ENCODE assay signal across 17 cellular contexts in genomic region chr17:21251611-21252010, GRCh38. TPM values are rescaled to one million over a fixed set of nuclear protein-coding genes. Genes with fewer than 3 reads are reported as not detected.
DNase-seq lines count a peak whose midpoint lies in the region; ATAC-seq and TF ChIP-seq lines count a peak whose summit lies in the region.
"Had no signal": no experiment of that assay in that cellular context is flagged by ENCODE, and none has a peak within 500 bp of the region (broad histone marks: within the 10 kb centered on the region; RNA-seq: fewer than 3 reads in every experiment).

No MANE protein-coding gene starts in this region.

- no peak for ATAC-seq in activated T-cell treated with anti-CD3 and anti-CD28 coated beads, Interleukin-2, amount 50 U/mL, for 4 hours
- no peak for ATAC-seq in GM18867 (IDR thresholded peaks at IDR 0.05; ENCODE audit: unreplicated experiment)
- ATAC-seq: pancreas had no signal

- H3K27ac ChIP-seq in tibial artery = peak overlapping the region; percentile 75 to 76

- POLR2A ChIA-PET in activated CD4-positive, alpha-beta memory T cell treated with anti-CD3 and anti-CD28 coated beads for 36 hours (lab: Charles Lee) = no interaction called here

- H3K4me1 ChIP-seq in tibial artery = peaks cover 0 to 59% (median 37%) of the 10 kb centered on the region in 4 donors

- H3K9me3 Mint-ChIP-seq in activated T-cell treated with anti-CD3 and anti-CD28 coated beads, Interleukin-2, amount 50 U/mL, for 4 hours = no peaks in the 10 kb centered on the region
- no peaks in the 10 kb centered on the region for H3K9me3 Mint-ChIP-seq in chondrocyte (ENCODE audit: low read depth)
- H3K9me3 Mint-ChIP-seq in nephron = no peaks in the 10 kb centered on the region
- H3K9me3 Mint-ChIP-seq in activated CD4-positive, alpha-beta memory T cell treated with anti-CD3 and anti-CD28 coated beads for 36 hours = no peaks in the 10 kb centered on the region
- H3K9me3 Mint-ChIP-seq: activated T-cell treated with anti-CD3 and anti-CD28 coated beads, Interleukin-2, amount 50 U/mL, for 24 hours; T-helper 1 cell treated with Interleukin-12 subunit alpha and Interleukin-12 subunit beta and Interleukin-4 antibody, amounts not matched to agents 30 μg/mL and 1 μg/mL, for 36 hours had no signal

- H3K27me3 ChIP-seq in tibial artery = no peaks in the 10 kb centered on the region
- H3K27me3 ChIP-seq: pancreas, Peyer's patch had no signal

- H3K27ac Mint-ChIP-seq in chondrocyte (ENCODE audit: unreplicated experiment) (no peak overlapping the region), nephron (no peak overlapping the region)
- H3K27ac Mint-ChIP-seq in activated CD4-positive, alpha-beta memory T cell treated with anti-CD3 and anti-CD28 coated beads for 36 hours = no peak overlapping the region
- H3K27ac Mint-ChIP-seq: T-helper 1 cell treated with Interleukin-12 subunit alpha and Interleukin-12 subunit beta and Interleukin-4 antibody, amounts not matched to agents 30 μg/mL and 1 μg/mL, for 36 hours had no signal

- TF ChIP-seq CTCF in chondrocyte (IDR thresholded peaks at IDR 0.05) (no peak), nephron (IDR thresholded peaks at IDR 0.05; ENCODE audit: unreplicated experiment in 3 of 3) (no peak), tibial artery (IDR thresholded peaks at IDR 0.05) (no peak)

- peak overlapping the region; percentile 26 for H3K4me3 Mint-ChIP-seq in activated T-cell treated with anti-CD3 and anti-CD28 coated beads, Interleukin-2, amount 50 U/mL, for 4 hours
- peak overlapping the region; percentile 73 for H3K4me3 Mint-ChIP-seq in chondrocyte (ENCODE audit: unreplicated experiment)
- H3K4me3 Mint-ChIP-seq in nephron = peak overlapping the region; percentile 82 to 90 (median 87)
- no peak overlapping the region for H3K4me3 Mint-ChIP-seq in activated CD4-positive, alpha-beta memory T cell treated with anti-CD3 and anti-CD28 coated beads for 36 hours

- peak overlapping the region; percentile 78 to 80 for H3K4me3 ChIP-seq in tibial artery

- DNase-seq in activated T-cell treated with anti-CD3 and anti-CD28 coated beads, Interleukin-2, amount 50 U/mL, for 4 hours = no peak
- DNase-seq in activated T-cell treated with anti-CD3 and anti-CD28 coated beads, Interleukin-2, amount 50 U/mL, for 48 hours = no peak
- no peak for DNase-seq in chondrocyte (ENCODE audit: low spot score)
- DNase-seq in tibial artery = no peak
- DNase-seq in activated CD4-positive, alpha-beta memory T cell treated with anti-CD3 and anti-CD28 coated beads for 36 hours = no peak
- no peak for DNase-seq in NCI-H748 (lab: John Stamatoyannopoulos, UW; ENCODE audit: unreplicated experiment)
- DNase-seq: activated CD4-positive, alpha-beta T cell treated with anti-CD3 and anti-CD28 coated beads for 48 hours; activated T-cell treated with anti-CD3 and anti-CD28 coated beads, Interleukin-2, amount 50 U/mL, for 24 hours; Caco-2; left cardiac atrium; NCI-H774; pancreas; Peyer's patch; stimulated activated CD4-positive, alpha-beta T cell treated with anti-CD3 and anti-CD28 coated beads, Interleukin-12 subunit alpha, Interleukin-12 subunit beta, amount 100 ng/mL, for 4 hours had no signal

- intact Hi-C loops in tibial artery (cut with DNase I; ENCODE audit: low total_unique reads) = loop anchor here (5.0 kb wide), 1 partner anchor 39 kb away; the partner anchor contains the start of gene TMEM11
- intact Hi-C loops in activated CD4-positive, alpha-beta memory T cell treated with anti-CD3 and anti-CD28 coated beads for 36 hours (cut with micrococcal nuclease) = loop anchor here (2.0 kb wide), 1 partner anchor 37 kb away; the partner anchor contains the start of gene TMEM11

- peaks cover 0 to 7% (median 5%) of the 10 kb centered on the region in 3 donors for H3K36me3 ChIP-seq in tibial artery
- H3K36me3 ChIP-seq: pancreas, Peyer's patch had no signal

- H3K27me3 Mint-ChIP-seq in activated T-cell treated with anti-CD3 and anti-CD28 coated beads, Interleukin-2, amount 50 U/mL, for 4 hours (ENCODE audit: low read depth) = no peaks in the 10 kb centered on the region
- H3K27me3 Mint-ChIP-seq in chondrocyte (ENCODE audit: low read depth) = no peaks in the 10 kb centered on the region
- H3K27me3 Mint-ChIP-seq in nephron (ENCODE audit: low read depth) = no peaks in the 10 kb centered on the region
- no peaks in the 10 kb centered on the region for H3K27me3 Mint-ChIP-seq in activated CD4-positive, alpha-beta memory T cell treated with anti-CD3 and anti-CD28 coated beads for 36 hours
- H3K27me3 Mint-ChIP-seq: activated T-cell treated with anti-CD3 and anti-CD28 coated beads, Interleukin-2, amount 50 U/mL, for 24 hours had no signal

- CTCF ChIA-PET in activated CD4-positive, alpha-beta memory T cell treated with anti-CD3 and anti-CD28 coated beads for 36 hours (lab: Charles Lee) = interaction anchor here (1.6 kb wide), 1 partner anchor 28 kb away, joined by 7 read pairs; no protein-coding TSS in a partner anchor

- H3K36me3 Mint-ChIP-seq in activated T-cell treated with anti-CD3 and anti-CD28 coated beads, Interleukin-2, amount 50 U/mL, for 4 hours (ENCODE audit: insufficient read depth) = no peaks in the 10 kb centered on the region
- no peaks in the 10 kb centered on the region for H3K36me3 Mint-ChIP-seq in chondrocyte (ENCODE audit: low read depth)
- H3K36me3 Mint-ChIP-seq in nephron (ENCODE audit: low read depth) = no peaks in the 10 kb centered on the region
- no peaks in the 10 kb centered on the region for H3K36me3 Mint-ChIP-seq in activated CD4-positive, alpha-beta memory T cell treated with anti-CD3 and anti-CD28 coated beads for 36 hours

- H3K4me1 Mint-ChIP-seq in activated T-cell treated with anti-CD3 and anti-CD28 coated beads, Interleukin-2, amount 50 U/mL, for 4 hours (ENCODE audit: low read depth) = peaks cover 34% of the 10 kb centered on the region
- H3K4me1 Mint-ChIP-seq in chondrocyte (ENCODE audit: low read depth) (peaks cover 30% of the 10 kb centered on the region), nephron (no peaks in the 10 kb centered on the region)
- peaks cover 12% of the 10 kb centered on the region for H3K4me1 Mint-ChIP-seq in activated CD4-positive, alpha-beta memory T cell treated with anti-CD3 and anti-CD28 coated beads for 36 hours (ENCODE audit: low read depth)

- H3K9me3 ChIP-seq in tibial artery = no peaks in the 10 kb centered on the region
- H3K9me3 ChIP-seq: Caco-2, pancreas, Peyer's patch had no signal

RNA-seq across cellular contexts. Expression of gene NATD1, which starts 1.6 kb away (rescaled TPM):
- under 1 TPM; 0.73 to 0.98 (median 0.90) TPM for total RNA-seq in activated T-cell treated with anti-CD3 and anti-CD28 coated beads, Interleukin-2, amount 50 U/mL, for 4 hours
- 8.2 to 18.6 TPM (median 17.2 TPM) in 3 replicates for total RNA-seq in chondrocyte
- total RNA-seq in activated CD4-positive, alpha-beta memory T cell treated with anti-CD3 and anti-CD28 coated beads for 36 hours = 1 to 10 TPM; 3.0 to 3.2 TPM

RNA-seq across cellular contexts. Expression of gene MAP2K3, which starts 32.9 kb away (rescaled TPM):
- total RNA-seq in activated T-cell treated with anti-CD3 and anti-CD28 coated beads, Interleukin-2, amount 50 U/mL, for 4 hours = 100 to 1,000 TPM; 216 to 260 (median 253) TPM
- 31.3 to 38.3 TPM (median 35.9 TPM) in 3 replicates for total RNA-seq in chondrocyte
- total RNA-seq in activated CD4-positive, alpha-beta memory T cell treated with anti-CD3 and anti-CD28 coated beads for 36 hours = 100 to 1,000 TPM; 132 to 134 TPM

RNA-seq across cellular contexts. Expression of gene TMEM11, which starts 37.6 kb away (rescaled TPM):
- 10 to 100 TPM; 35.7 to 39.8 (median 35.7) TPM for total RNA-seq in activated T-cell treated with anti-CD3 and anti-CD28 coated beads, Interleukin-2, amount 50 U/mL, for 4 hours
- 24.3 to 28.1 TPM (median 24.7 TPM) in 3 replicates for total RNA-seq in chondrocyte
- 10 to 100 TPM; 24.0 to 27.2 TPM for total RNA-seq in activated CD4-positive, alpha-beta memory T cell treated with anti-CD3 and anti-CD28 coated beads for 36 hours
